ENCODE assay signal across 16 cellular contexts in the genomic region with DNA sequence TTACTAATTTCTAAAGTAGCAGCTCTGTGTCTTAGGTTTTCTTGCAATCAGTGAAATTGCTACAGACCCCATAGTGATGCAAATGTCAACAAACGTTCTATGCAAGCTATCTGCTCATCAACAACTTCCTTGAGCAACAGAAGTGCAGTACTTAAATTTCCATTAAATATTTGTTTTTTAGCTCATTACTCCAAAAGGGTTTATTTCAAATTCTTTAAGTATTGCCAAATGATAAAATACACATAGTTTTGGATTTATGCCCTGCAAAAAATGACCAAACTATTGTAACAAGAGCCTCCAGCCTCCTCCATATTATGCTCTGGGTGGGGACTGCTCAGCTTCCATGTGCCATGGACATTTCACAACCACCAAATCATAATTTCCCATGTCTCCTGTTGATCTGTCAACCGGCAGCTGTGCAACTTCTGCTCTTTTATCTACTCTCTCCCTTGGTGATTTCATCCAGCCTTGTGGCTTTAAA. TPM values are rescaled to one million over a fixed set of nuclear protein-coding genes. Genes with fewer than 3 reads are reported as not detected.
DNase-seq lines count a peak whose midpoint lies in the region.
"Had no signal": no experiment of that assay in that cellular context is flagged by ENCODE, and none has a peak within 500 bp of the region (broad histone marks: within the 10 kb centered on the region; RNA-seq: fewer than 3 reads in every experiment).

No MANE protein-coding gene starts in this region.

- DNase-seq in AG20443 (ENCODE audit: low spot score) = peak; percentile 67
- DNase-seq in LHCN-M2 (ENCODE audit: low read depth) = peak; percentile 80
- DNase-seq in amniotic stem cell (lab: John Stamatoyannopoulos, UW) = peak; percentile 25
- DNase-seq in mesenchymal stem cell = peak; percentile 86
- DNase-seq in middle frontal gyrus (ENCODE audit: extremely low spot score, low spot score) = no peak
- no peak for DNase-seq in HT-29 (ENCODE audit: low spot score)
- DNase-seq in KBM-7 = no peak
- DNase-seq: activated naive CD8-positive, alpha-beta T cell treated with anti-CD3 and anti-CD28 coated beads, Interleukin-2, amount 50 U/mL, for 24 hours; activated T-cell treated with anti-CD3 and anti-CD28 coated beads, Interleukin-2, amount 50 U/mL, for 1 hour; CD4-positive, alpha-beta memory T cell; cerebellar nuclear complex; testis had no signal

- no peak overlapping the region for H3K4me3 ChIP-seq in mesenchymal stem cell (ENCODE audit: insufficient read depth in 1 of 2, low read depth in 1 of 2, low read length in 2 of 2)
- H3K4me3 ChIP-seq: testis had no signal

- H2BK120ac ChIP-seq in mesenchymal stem cell (ENCODE audit: low read depth, low read length) = no peak overlapping the region

- 23% methylated on average over 2 of the region's 2 CpGs for WGBS in mesenchymal stem cell

- H3K23ac ChIP-seq in mesenchymal stem cell (ENCODE audit: low read length in 2 of 2) = no peak overlapping the region

- H4K8ac ChIP-seq in mesenchymal stem cell (ENCODE audit: low read length) = no peak overlapping the region

- peaks cover 8% of the 10 kb centered on the region for H3K4me1 ChIP-seq in mesenchymal stem cell (ENCODE audit: control insufficient read depth, insufficient read depth, low read depth, low read length)
- H3K4me1 ChIP-seq: testis had no signal

- no peak overlapping the region for H2BK15ac ChIP-seq in mesenchymal stem cell (ENCODE audit: low read depth, poor library complexity, severe bottlenecking)

- H2AK5ac ChIP-seq in mesenchymal stem cell (ENCODE audit: low read length, severe bottlenecking) = no peak overlapping the region

- no peaks in the 10 kb centered on the region for H3K27me3 ChIP-seq in mesenchymal stem cell (ENCODE audit: control insufficient read depth in 1 of 2, insufficient read depth in 1 of 2, low read length in 2 of 2)
- H3K27me3 ChIP-seq: testis had no signal

- no peak overlapping the region for H2BK12ac ChIP-seq in mesenchymal stem cell (ENCODE audit: low read length in 2 of 2)

- H3K4me2 ChIP-seq in mesenchymal stem cell (ENCODE audit: low read length, poor library complexity, severe bottlenecking) = no peak overlapping the region

- H3K36me3 ChIP-seq in mesenchymal stem cell (ENCODE audit: control insufficient read depth in 1 of 2, insufficient read depth in 2 of 2, low read depth in 1 of 2, low read length in 2 of 2) = peaks cover 23 to 64% of the 10 kb centered on the region in 2 experiments

- no peak overlapping the region for H4K91ac ChIP-seq in mesenchymal stem cell (ENCODE audit: low read length)

- in situ Hi-C loops in KBM-7 (cut with MboI; ENCODE audit: low pct_unique_long_range_greater_than_20kb, low sequenced_read_pairs) = no loop called here

- no peak overlapping the region for H3K14ac ChIP-seq in mesenchymal stem cell (ENCODE audit: low read length in 2 of 2)

- no peak overlapping the region for H3K27ac ChIP-seq in mesenchymal stem cell (ENCODE audit: low read length, poor library complexity, severe bottlenecking)
- H3K27ac ChIP-seq: testis had no signal

- H2AFZ ChIP-seq in mesenchymal stem cell (ENCODE audit: low read depth, low read length) = no peak overlapping the region

- no peak overlapping the region for H3K4ac ChIP-seq in mesenchymal stem cell (ENCODE audit: low read depth in 1 of 2, low read length in 2 of 2)

- peaks cover 14% of the 10 kb centered on the region for H3K9me3 ChIP-seq in mesenchymal stem cell (ENCODE audit: control insufficient read depth, low read length)
- H3K9me3 ChIP-seq: testis had no signal

- H3K9ac ChIP-seq in mesenchymal stem cell (ENCODE audit: low read length) = no peak overlapping the region

- peaks cover 21% of the 10 kb centered on the region for H3K79me1 ChIP-seq in mesenchymal stem cell (replicated peaks; ENCODE audit: low read length, poor library complexity, severe bottlenecking)

- no peak overlapping the region for H3K18ac ChIP-seq in mesenchymal stem cell (ENCODE audit: low read depth in 1 of 2, low read length in 2 of 2)

- no peak overlapping the region for H2BK5ac ChIP-seq in mesenchymal stem cell (ENCODE audit: low read depth, low read length, poor library complexity, severe bottlenecking)

RNA-seq across cellular contexts. Expression of a gene that starts 4.4 kb away (rescaled TPM):
- total RNA-seq in LHCN-M2 (2014; rRNA removed) = 0.98 and 4.2 TPM in 2 replicates
- 4.2 TPM for polyA plus RNA-seq in LHCN-M2 (2012)
- 18.7 TPM for polyA plus RNA-seq in mesenchymal stem cell (2013, experiment 1 of 2)
- polyA plus RNA-seq in mesenchymal stem cell (2013, experiment 2 of 2) = 18.7 TPM
- total RNA-seq in HT-29 (2014; rRNA removed; shearing (Covaris generic)) = not detected in 2 replicates
- total RNA-seq: CD4-positive, alpha-beta memory T cell; endothelial cell of umbilical vein; liver; OCI-LY7; pulmonary artery endothelial cell had no signal
- polyA plus RNA-seq: CD4-positive, alpha-beta memory T cell; endothelial cell of umbilical vein; liver had no signal

RNA-seq across cellular contexts. Expression of a gene that starts 55.7 kb away (rescaled TPM):
- 0.06 TPM in 1 of 2 replicates, not detected in the other for total RNA-seq in LHCN-M2 (2014; rRNA removed)
- polyA plus RNA-seq in LHCN-M2 (2012) = 0.16 TPM
- polyA plus RNA-seq in mesenchymal stem cell (2013, experiment 1 of 2) = 16.1 TPM
- polyA plus RNA-seq in mesenchymal stem cell (2013, experiment 2 of 2) = 16.1 TPM
- total RNA-seq in HT-29 (2014; rRNA removed; shearing (Covaris generic)) = 0.05 TPM in 1 of 2 replicates, not detected in the other
- total RNA-seq: CD4-positive, alpha-beta memory T cell; pulmonary artery endothelial cell had no signal
- polyA plus RNA-seq: CD4-positive, alpha-beta memory T cell had no signal

Comparison
In these comparisons a context has a peak if more than half of its experiments do, and no peak if none do; other contexts are left out.
1. DNase-seq: peak in AG20443 (single experiment), LHCN-M2 (single experiment), amniotic stem cell (single experiment) and mesenchymal stem cell (single experiment); none in middle frontal gyrus (single experiment), HT-29 (single experiment) and KBM-7 (single experiment).